In genomic region chr9:18422296-18423036, GRCh38 we compare ENCODE assay signal across 21 cellular contexts. TPM values are rescaled to one million over a fixed set of nuclear protein-coding genes. Genes with fewer than 3 reads are reported as not detected.
"Had no signal": no experiment of that assay in that cellular context is flagged by ENCODE, and none has a peak within 500 bp of the region (broad histone marks: within the 10 kb centered on the region; RNA-seq: fewer than 3 reads in every experiment).

No MANE protein-coding gene starts in this region.

- H3K36me3 ChIP-seq: left ventricle myocardium inferior, tibial artery had no signal

- H3K4me3 ChIP-seq: left ventricle myocardium inferior, tibial artery had no signal

- H3K4me1 Mint-ChIP-seq: activated naive CD4-positive, alpha-beta T cell treated with anti-CD3 and anti-CD28 coated beads, Interleukin-2, amount 50 U/mL, for 24 hours; memory B cell; natural killer cell had no signal

- H3K27me3 ChIP-seq: foreskin keratinocyte, tibial artery had no signal

- H3K27ac Mint-ChIP-seq: activated naive CD4-positive, alpha-beta T cell treated with anti-CD3 and anti-CD28 coated beads, Interleukin-2, amount 50 U/mL, for 24 hours; memory B cell; natural killer cell; T-helper 1 cell treated with Interleukin-12 subunit alpha and Interleukin-12 subunit beta and Interleukin-4 antibody, amounts not matched to agents 30 μg/mL and 1 μg/mL, for 36 hours had no signal

- DNase-seq: activated CD8-positive, alpha-beta memory T cell treated with anti-CD3 and anti-CD28 coated beads for 24 hours; activated CD8-positive, alpha-beta memory T cell treated with anti-CD3 and anti-CD28 coated beads, Interleukin-2, amount 50 U/mL, for 48 hours; activated effector memory CD4-positive, alpha-beta T cell treated with Interleukin-2 at 50 U/mL for 16 hours; activated T-cell treated with anti-CD3 and anti-CD28 coated beads, Interleukin-2, amount 50 U/mL, for 48 hours; central memory CD4-positive, alpha-beta T cell; foreskin keratinocyte; left ventricle myocardium inferior; natural killer cell; posterior cingulate gyrus; retina; stimulated activated CD4-positive, alpha-beta T cell treated with anti-CD3 and anti-CD28 coated beads, Interleukin-2, amount 100 ng/mL, for 24 hours; stimulated activated naive CD4-positive, alpha-beta T cell treated with Interleukin-2 at 50 U/mL for 16 hours; substantia nigra; tibial artery had no signal

- H3K9me3 Mint-ChIP-seq: activated naive CD4-positive, alpha-beta T cell treated with anti-CD3 and anti-CD28 coated beads, Interleukin-2, amount 50 U/mL, for 24 hours; natural killer cell; T-helper 1 cell treated with Interleukin-12 subunit alpha and Interleukin-12 subunit beta and Interleukin-4 antibody, amounts not matched to agents 30 μg/mL and 1 μg/mL, for 36 hours had no signal

- FAIRE-seq: colon, keratinocyte, urothelium cell line had no signal

- H3K36me3 Mint-ChIP-seq: activated naive CD4-positive, alpha-beta T cell treated with anti-CD3 and anti-CD28 coated beads, Interleukin-2, amount 50 U/mL, for 24 hours; memory B cell; natural killer cell had no signal

- H3K4me1 ChIP-seq: foreskin keratinocyte had no signal

- ATAC-seq: activated CD4-positive, CD25-positive, alpha-beta regulatory T cell treated with anti-CD3 and anti-CD28 coated beads, Interleukin-2, amount 50 U/mL, for 24 hours; foreskin keratinocyte; natural killer cell had no signal

- H3K4me3 Mint-ChIP-seq: activated naive CD4-positive, alpha-beta T cell treated with anti-CD3 and anti-CD28 coated beads, Interleukin-2, amount 50 U/mL, for 24 hours; memory B cell; natural killer cell; T-helper 1 cell treated with Interleukin-12 subunit alpha and Interleukin-12 subunit beta and Interleukin-4 antibody, amounts not matched to agents 30 μg/mL and 1 μg/mL, for 36 hours had no signal

- H3K27ac ChIP-seq: foreskin keratinocyte, left ventricle myocardium inferior, tibial artery had no signal

- H3K9me3 ChIP-seq: left ventricle myocardium inferior, tibial artery had no signal

- H3K27me3 Mint-ChIP-seq: memory B cell had no signal

RNA-seq across cellular contexts. Expression of gene ADAMTSL1, which starts 51.5 kb away (rescaled TPM):
- total RNA-seq: natural killer cell had no signal
